In the genomic region with DNA sequence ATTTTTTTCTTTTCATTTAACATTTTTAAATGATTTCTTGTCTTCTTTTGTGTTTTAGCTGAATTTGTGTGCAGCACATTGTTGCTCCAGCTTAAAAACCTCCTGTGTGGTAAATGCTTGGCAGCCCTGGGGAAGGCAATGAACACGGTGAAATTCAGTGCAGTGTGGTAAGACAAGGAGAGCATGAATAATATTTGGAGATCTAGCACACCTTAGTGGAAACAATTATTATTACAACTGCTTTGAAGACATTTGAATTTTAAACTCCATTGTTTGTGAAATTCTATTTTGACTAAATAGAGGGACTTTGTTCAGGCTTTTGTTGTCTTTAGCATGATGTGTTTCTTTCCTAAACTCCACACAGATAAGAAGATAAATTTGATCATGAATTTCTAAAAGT, we compare ENCODE assay signal across 8 cellular contexts.
DNase-seq lines count a peak whose midpoint lies in the region; ATAC-seq and TF ChIP-seq lines count a peak whose summit lies in the region.

No MANE protein-coding gene starts in this region.

- H3K27me3 Mint-ChIP-seq in activated CD4-positive, alpha-beta T cell treated with anti-CD3 and anti-CD28 coated beads, Interleukin-2, amount 10 ng/mL, durations not matched to agents 7 days and 5 days, result no peaks in the 10 kb centered on the region

- peak overlapping the region in 1 of 4 donors; percentile 42 for H3K27ac ChIP-seq in tibial nerve

- TF ChIP-seq POLR2A in tibial nerve (IDR thresholded peaks at IDR 0.05), result no peak

- 0 to 2% methylated on average over 1 of the region's 1 CpG for WGBS in tibial nerve, 2 donors

- H3K4me3 ChIP-seq in astrocyte of the cerebellum (ENCODE audit: low read depth, low read length) (no peak overlapping the region), tibial nerve (no peak overlapping the region)

- H3K9me3 Mint-ChIP-seq in activated CD4-positive, alpha-beta T cell treated with anti-CD3 and anti-CD28 coated beads, Interleukin-2, amount 10 ng/mL, durations not matched to agents 7 days and 5 days, result no peaks in the 10 kb centered on the region

- POLR2A ChIA-PET in activated CD4-positive, alpha-beta T cell treated with anti-CD3 and anti-CD28 coated beads, Interleukin-2, amount 10 ng/mL, durations not matched to agents 7 days and 5 days (lab: Charles Lee), result no interaction called here

- TF ChIP-seq EP300 in tibial nerve (IDR thresholded peaks at IDR 0.05), result peak in 1 of 2 donors; percentile 30

- no peaks in the 10 kb centered on the region for H3K36me3 Mint-ChIP-seq in activated CD4-positive, alpha-beta T cell treated with anti-CD3 and anti-CD28 coated beads, Interleukin-2, amount 10 ng/mL, durations not matched to agents 7 days and 5 days (ENCODE audit: low read depth)

- in situ Hi-C loops in astrocyte of the cerebellum (cut with HindIII; ENCODE audit: low sequenced_read_pairs) (no loop called here), GM13977 (cut with MboI; ENCODE audit: low pct_unique_long_range_greater_than_20kb, low sequenced_read_pairs, unreplicated experiment) (no loop called here)

- CTCF ChIA-PET in activated CD4-positive, alpha-beta T cell treated with anti-CD3 and anti-CD28 coated beads, Interleukin-2, amount 10 ng/mL, durations not matched to agents 7 days and 5 days (lab: Charles Lee), result no interaction called here

- H3K36me3 ChIP-seq in tibial nerve, result no peaks in the 10 kb centered on the region

- peak; percentile 22 for TF ChIP-seq CTCF in astrocyte of the cerebellum (IDR thresholded peaks at IDR 0.05; ENCODE audit: low read depth, low read length, missing control alignments)
- TF ChIP-seq CTCF in tibial nerve (IDR thresholded peaks at IDR 0.05), result peak; percentile 24 to 75 (median 47)
- no peak for TF ChIP-seq CTCF in GM13977 (IDR thresholded peaks at IDR 0.05; ENCODE audit: extremely low read depth, insufficient read depth, missing control alignments)

- DNase-seq in GM04503 (ENCODE audit: low read depth), result peak; percentile 6
- DNase-seq in NCI-H2029 treated with DMSO at 0.1 percent for 48 hours (lab: John Stamatoyannopoulos, UW), result peak; percentile 42
- peak; percentile 72 for DNase-seq in astrocyte of the cerebellum (ENCODE audit: low read depth)
- DNase-seq in iPS-NIHi7 (ENCODE audit: extremely low spot score), result peak; percentile 25
- peak; percentile 24 to 46 for DNase-seq in tibial nerve (ENCODE audit: low spot score in 2 of 2)
- DNase-seq in GM13977 (ENCODE audit: low spot score), result no peak
- DNase-seq in activated CD4-positive, alpha-beta T cell treated with anti-CD3 and anti-CD28 coated beads, Interleukin-2, amount 10 ng/mL, durations not matched to agents 7 days and 5 days, result no peak

- no peak overlapping the region for H3K4me3 Mint-ChIP-seq in activated CD4-positive, alpha-beta T cell treated with anti-CD3 and anti-CD28 coated beads, Interleukin-2, amount 10 ng/mL, durations not matched to agents 7 days and 5 days

- H3K27me3 ChIP-seq in tibial nerve, result no peaks in the 10 kb centered on the region

- no peaks in the 10 kb centered on the region for H3K4me1 Mint-ChIP-seq in activated CD4-positive, alpha-beta T cell treated with anti-CD3 and anti-CD28 coated beads, Interleukin-2, amount 10 ng/mL, durations not matched to agents 7 days and 5 days

- no peak for ATAC-seq in GM19455 (IDR thresholded peaks at IDR 0.05; ENCODE audit: unreplicated experiment)

- no peak overlapping the region for H3K27ac Mint-ChIP-seq in activated CD4-positive, alpha-beta T cell treated with anti-CD3 and anti-CD28 coated beads, Interleukin-2, amount 10 ng/mL, durations not matched to agents 7 days and 5 days

- H3K4me1 ChIP-seq in tibial nerve, result peaks cover 0 to 12% (median 0%) of the 10 kb centered on the region in 4 donors

- H3K9me3 ChIP-seq in tibial nerve, result peaks cover 0 to 4% (median 0%) of the 10 kb centered on the region in 4 donors

Comparison
In these comparisons a context has a peak if more than half of its experiments do, and no peak if none do; other contexts are left out.
1. DNase-seq: peak in GM04503 (single experiment), NCI-H2029 treated with DMSO at 0.1 percent for 48 hours (single experiment), astrocyte of the cerebellum (single experiment), iPS-NIHi7 (single experiment) and tibial nerve (2 of 2); none in GM13977 (single experiment) and activated CD4-positive, alpha-beta T cell treated with anti-CD3 and anti-CD28 coated beads, Interleukin-2, amount 10 ng/mL, durations not matched to agents 7 days and 5 days (single experiment).